Comparison of ENCODE assay signal across 1 cellular context in the genomic region with DNA sequence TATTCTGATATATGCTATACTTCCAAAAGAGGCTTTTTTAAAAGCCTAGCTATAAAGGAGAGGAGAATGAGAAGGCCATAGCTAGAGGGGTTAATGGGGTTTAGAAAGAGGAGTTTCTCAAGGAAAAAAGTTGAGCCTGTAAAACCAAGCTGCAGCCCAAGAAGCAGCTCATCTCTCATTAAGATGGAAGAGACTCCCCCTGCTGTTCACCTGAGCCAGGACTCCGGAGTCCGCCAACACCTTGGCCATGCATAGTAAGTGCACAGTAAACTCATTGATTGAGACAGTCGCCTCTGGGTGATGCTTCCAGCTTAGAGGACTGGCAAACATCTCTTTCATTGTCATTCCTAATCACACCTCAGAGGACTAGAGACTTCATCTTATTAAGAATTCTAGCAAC.
TF ChIP-seq lines count a peak whose summit lies in the region.

No MANE protein-coding gene starts in this region.

TF ChIP-seq in GM23338, 12 proteins besides CTCF, POLR2A, EP300 and RAD21 (continued from another document):
- TF ChIP-seq, protein P1, sequence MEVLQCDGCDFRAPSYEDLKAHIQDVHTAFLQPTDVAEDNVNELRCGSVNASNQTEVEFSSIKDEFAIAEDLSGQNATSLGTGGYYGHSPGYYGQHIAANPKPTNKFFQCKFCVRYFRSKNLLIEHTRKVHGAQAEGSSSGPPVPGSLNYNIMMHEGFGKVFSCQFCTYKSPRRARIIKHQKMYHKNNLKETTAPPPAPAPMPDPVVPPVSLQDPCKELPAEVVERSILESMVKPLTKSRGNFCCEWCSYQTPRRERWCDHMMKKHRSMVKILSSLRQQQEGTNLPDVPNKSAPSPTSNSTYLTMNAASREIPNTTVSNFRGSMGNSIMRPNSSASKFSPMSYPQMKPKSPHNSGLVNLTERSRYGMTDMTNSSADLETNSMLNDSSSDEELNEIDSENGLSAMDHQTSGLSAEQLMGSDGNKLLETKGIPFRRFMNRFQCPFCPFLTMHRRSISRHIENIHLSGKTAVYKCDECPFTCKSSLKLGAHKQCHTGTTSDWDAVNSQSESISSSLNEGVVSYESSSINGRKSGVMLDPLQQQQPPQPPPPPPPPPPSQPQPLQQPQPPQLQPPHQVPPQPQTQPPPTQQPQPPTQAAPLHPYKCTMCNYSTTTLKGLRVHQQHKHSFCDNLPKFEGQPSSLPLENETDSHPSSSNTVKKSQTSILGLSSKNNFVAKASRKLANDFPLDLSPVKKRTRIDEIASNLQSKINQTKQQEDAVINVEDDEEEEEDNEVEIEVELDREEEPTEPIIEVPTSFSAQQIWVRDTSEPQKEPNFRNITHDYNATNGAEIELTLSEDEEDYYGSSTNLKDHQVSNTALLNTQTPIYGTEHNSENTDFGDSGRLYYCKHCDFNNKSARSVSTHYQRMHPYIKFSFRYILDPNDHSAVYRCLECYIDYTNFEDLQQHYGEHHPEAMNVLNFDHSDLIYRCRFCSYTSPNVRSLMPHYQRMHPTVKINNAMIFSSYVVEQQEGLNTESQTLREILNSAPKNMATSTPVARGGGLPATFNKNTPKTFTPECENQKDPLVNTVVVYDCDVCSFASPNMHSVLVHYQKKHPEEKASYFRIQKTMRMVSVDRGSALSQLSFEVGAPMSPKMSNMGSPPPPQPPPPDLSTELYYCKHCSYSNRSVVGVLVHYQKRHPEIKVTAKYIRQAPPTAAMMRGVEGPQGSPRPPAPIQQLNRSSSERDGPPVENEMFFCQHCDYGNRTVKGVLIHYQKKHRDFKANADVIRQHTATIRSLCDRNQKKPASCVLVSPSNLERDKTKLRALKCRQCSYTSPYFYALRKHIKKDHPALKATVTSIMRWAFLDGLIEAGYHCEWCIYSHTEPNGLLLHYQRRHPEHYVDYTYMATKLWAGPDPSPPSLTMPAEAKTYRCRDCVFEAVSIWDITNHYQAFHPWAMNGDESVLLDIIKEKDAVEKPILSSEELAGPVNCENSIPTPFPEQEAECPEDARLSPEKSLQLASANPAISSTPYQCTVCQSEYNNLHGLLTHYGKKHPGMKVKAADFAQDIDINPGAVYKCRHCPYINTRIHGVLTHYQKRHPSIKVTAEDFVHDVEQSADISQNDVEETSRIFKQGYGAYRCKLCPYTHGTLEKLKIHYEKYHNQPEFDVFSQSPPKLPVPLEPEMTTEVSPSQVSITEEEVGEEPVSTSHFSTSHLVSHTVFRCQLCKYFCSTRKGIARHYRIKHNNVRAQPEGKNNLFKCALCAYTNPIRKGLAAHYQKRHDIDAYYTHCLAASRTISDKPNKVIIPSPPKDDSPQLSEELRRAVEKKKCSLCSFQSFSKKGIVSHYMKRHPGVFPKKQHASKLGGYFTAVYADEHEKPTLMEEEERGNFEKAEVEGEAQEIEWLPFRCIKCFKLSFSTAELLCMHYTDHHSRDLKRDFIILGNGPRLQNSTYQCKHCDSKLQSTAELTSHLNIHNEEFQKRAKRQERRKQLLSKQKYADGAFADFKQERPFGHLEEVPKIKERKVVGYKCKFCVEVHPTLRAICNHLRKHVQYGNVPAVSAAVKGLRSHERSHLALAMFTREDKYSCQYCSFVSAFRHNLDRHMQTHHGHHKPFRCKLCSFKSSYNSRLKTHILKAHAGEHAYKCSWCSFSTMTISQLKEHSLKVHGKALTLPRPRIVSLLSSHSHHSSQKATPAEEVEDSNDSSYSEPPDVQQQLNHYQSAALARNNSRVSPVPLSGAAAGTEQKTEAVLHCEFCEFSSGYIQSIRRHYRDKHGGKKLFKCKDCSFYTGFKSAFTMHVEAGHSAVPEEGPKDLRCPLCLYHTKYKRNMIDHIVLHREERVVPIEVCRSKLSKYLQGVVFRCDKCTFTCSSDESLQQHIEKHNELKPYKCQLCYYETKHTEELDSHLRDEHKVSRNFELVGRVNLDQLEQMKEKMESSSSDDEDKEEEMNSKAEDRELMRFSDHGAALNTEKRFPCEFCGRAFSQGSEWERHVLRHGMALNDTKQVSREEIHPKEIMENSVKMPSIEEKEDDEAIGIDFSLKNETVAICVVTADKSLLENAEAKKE (CRISPR knock-in tag; IDR thresholded peaks at IDR 0.05) = no peak
- TF ChIP-seq JUNB (IDR thresholded peaks at IDR 0.05; ENCODE audit: unreplicated experiment) (no peak), ZNF331 (CRISPR knock-in tag; IDR thresholded peaks at IDR 0.05; ENCODE audit: low read depth) (no peak), REST (IDR thresholded peaks at IDR 0.05; ENCODE audit: unreplicated experiment) (no peak), NANOG (IDR thresholded peaks at IDR 0.05; ENCODE audit: borderline replicate concordance) (no peak), CREB1 (CRISPR knock-in tag; IDR thresholded peaks at IDR 0.05; ENCODE audit: low read depth) (no peak), POLR2AphosphoS5 (IDR thresholded peaks at IDR 0.05; ENCODE audit: low read depth) (no peak), STAT1 (IDR thresholded peaks at IDR 0.05; ENCODE audit: unreplicated experiment) (no peak), EZH2phosphoT487 (IDR thresholded peaks at IDR 0.05; ENCODE audit: unreplicated experiment) (no peak), EZH2 (IDR thresholded peaks at IDR 0.05; ENCODE audit: low read depth, unreplicated experiment) (no peak)
TF ChIP-seq in GM23338: peak in this region for 0.
